ENCODE assay signal across 16 cellular contexts in the genomic region with DNA sequence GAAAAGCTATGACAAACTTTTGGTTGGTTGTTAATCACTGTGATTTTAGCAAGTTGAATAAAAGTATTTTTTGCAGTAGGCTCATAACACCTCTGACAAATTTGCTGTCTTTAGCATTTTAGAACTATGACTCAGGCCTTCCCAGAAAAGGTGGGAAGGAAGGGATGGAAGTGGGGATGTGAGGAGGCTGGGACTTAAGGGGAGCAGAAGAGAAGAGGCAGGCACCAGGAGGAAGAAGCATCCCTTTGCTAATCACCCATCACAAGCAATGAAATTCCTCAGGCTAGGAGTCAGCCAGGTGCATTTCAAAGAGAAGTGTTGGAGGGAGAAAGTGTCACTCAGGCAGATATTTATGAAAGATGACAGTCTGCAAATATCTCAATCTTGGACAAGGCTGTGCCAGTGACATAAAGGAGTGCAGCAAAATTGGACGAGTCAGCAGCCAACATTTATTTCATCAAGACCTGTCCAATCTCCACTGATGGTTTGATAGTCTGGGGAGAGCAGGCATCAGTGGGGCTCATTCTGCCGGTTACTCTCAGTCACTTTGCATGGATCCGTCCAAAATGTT.
A peak's percentile ranks its signal among the peaks of the same experiment; 100 is the strongest.
DNase-seq lines count a peak whose midpoint lies in the region; ATAC-seq and TF ChIP-seq lines count a peak whose summit lies in the region.
"Had no signal": no experiment of that assay in that cellular context is flagged by ENCODE, and none has a peak within 500 bp of the region (broad histone marks: within the 10 kb centered on the region; RNA-seq: fewer than 3 reads in every experiment).

No MANE protein-coding gene starts in this region.

- H4K20me1 ChIP-seq in GM23338 (replicated peaks; ENCODE audit: insufficient read depth), result no peaks in the 10 kb centered on the region
- H4K20me1 ChIP-seq: BLaER1 treated with 17β-estradiol and CSF1 and Interleukin-3, amounts not matched to agents 10 nM and 100 nM had no signal

- 0 out of 2 replicates have a peak, but pooled peaks cover 4% of the 10 kb centered on the region for H3K4me1 ChIP-seq in GM23338 (ENCODE audit: insufficient read depth)
- H3K4me1 ChIP-seq: BLaER1 treated with 17β-estradiol and CSF1 and Interleukin-3, amounts not matched to agents 10 nM and 100 nM had no signal

- H2AFZ ChIP-seq in GM23338, result no peak overlapping the region
- H2AFZ ChIP-seq: GM23248 had no signal

- peak; percentile 41 for DNase-seq in GM23338 (ENCODE audit: low spot score)
- DNase-seq in head of caudate nucleus, result peak in 29 of 42 donors; percentile 7 to 75 (median 29)
- DNase-seq in middle frontal gyrus (ENCODE audit: extremely low spot score, low spot score), result peak; percentile 24
- DNase-seq in putamen (ENCODE audit: low spot score), result peak; percentile 73
- DNase-seq in LoVo (ENCODE audit: low spot score), result no peak
- no peak for DNase-seq in NCI-H526 treated with DMSO at 0.1 percent for 48 hours (lab: John Stamatoyannopoulos, UW)
- no peak for DNase-seq in HuH-7 (ENCODE audit: low spot score)
- no peak for DNase-seq in GDM1 (lab: John Stamatoyannopoulos, UW)
- DNase-seq: ACHN; CD4-positive, CD25-positive, alpha-beta regulatory T cell; DMS53; GM23248; H7 had no signal

- H3K4me3 Mint-ChIP-seq in GM23338, result no peak overlapping the region
- H3K4me3 Mint-ChIP-seq: CD4-positive, CD25-positive, alpha-beta regulatory T cell; IgD-negative memory B cell had no signal

- H3K27ac ChIP-seq in GM23338 (ENCODE audit: low read depth), result no peak overlapping the region
- H3K27ac ChIP-seq: BLaER1 treated with 17β-estradiol and CSF1 and Interleukin-3, amounts not matched to agents 10 nM and 100 nM; GM23248 had no signal

- H3K27me3 ChIP-seq in GM23338 (ENCODE audit: insufficient read depth), result no peaks in the 10 kb centered on the region
- H3K27me3 ChIP-seq: BLaER1 treated with 17β-estradiol and CSF1 and Interleukin-3, amounts not matched to agents 10 nM and 100 nM had no signal

- H3K9me3 Mint-ChIP-seq in GM23338, result no peaks in the 10 kb centered on the region

- peak; percentile 60 for ATAC-seq in GM23338
- ATAC-seq: GM12878 had no signal

- no peak overlapping the region for H3K4me3 ChIP-seq in GM23338
- H3K4me3 ChIP-seq: BLaER1 treated with 17β-estradiol and CSF1 and Interleukin-3, amounts not matched to agents 10 nM and 100 nM; GM12878; GM23248 had no signal

- no peak for TF ChIP-seq CTCF in GM23338 (conservative IDR thresholded peaks at IDR 0.05; ENCODE audit: low read depth in 2 of 2)

- intact Hi-C loops in head of caudate nucleus (cut with DNase I), result no loop called here

- no peak overlapping the region for H3K4me2 ChIP-seq in GM23338
- H3K4me2 ChIP-seq: BLaER1 treated with 17β-estradiol and CSF1 and Interleukin-3, amounts not matched to agents 10 nM and 100 nM had no signal

- H3F3A ChIP-seq in GM23338 (replicated peaks; ENCODE audit: low read depth), result no peaks in the 10 kb centered on the region

- no peaks in the 10 kb centered on the region for H3K27me3 Mint-ChIP-seq in GM23338 (ENCODE audit: insufficient read depth, low read depth, poor library complexity)
- H3K27me3 Mint-ChIP-seq: CD4-positive, CD25-positive, alpha-beta regulatory T cell; IgD-negative memory B cell had no signal

- H3K27ac Mint-ChIP-seq in GM23338, result no peak overlapping the region
- H3K27ac Mint-ChIP-seq: CD4-positive, CD25-positive, alpha-beta regulatory T cell; IgD-negative memory B cell had no signal

- no peaks in the 10 kb centered on the region for H3K9me2 ChIP-seq in GM23338 (ENCODE audit: insufficient read depth)

- H3K36me3 ChIP-seq in GM23338 (ENCODE audit: insufficient read depth), result no peaks in the 10 kb centered on the region
- H3K36me3 ChIP-seq: BLaER1 treated with 17β-estradiol and CSF1 and Interleukin-3, amounts not matched to agents 10 nM and 100 nM had no signal

- H3K79me2 ChIP-seq in GM23338 (replicated peaks; ENCODE audit: insufficient read depth), result no peaks in the 10 kb centered on the region

- no peaks in the 10 kb centered on the region for H3K36me3 Mint-ChIP-seq in GM23338 (ENCODE audit: low read depth)
- H3K36me3 Mint-ChIP-seq: CD4-positive, CD25-positive, alpha-beta regulatory T cell; IgD-negative memory B cell had no signal

- peaks cover 8% of the 10 kb centered on the region; the same call in 1 of the 3 replicates for H3K4me1 Mint-ChIP-seq in GM23338
- H3K4me1 Mint-ChIP-seq: CD4-positive, CD25-positive, alpha-beta regulatory T cell; IgD-negative memory B cell had no signal

TF ChIP-seq in GM23338, 12 proteins besides CTCF, POLR2A, EP300 and RAD21 (continues in another document):
- TF ChIP-seq ZNF114 (CRISPR knock-in tag; IDR thresholded peaks at IDR 0.05), result no peak
- TF ChIP-seq EZH2phosphoT487 (IDR thresholded peaks at IDR 0.05; ENCODE audit: unreplicated experiment), result no peak
- TF ChIP-seq, protein P1, sequence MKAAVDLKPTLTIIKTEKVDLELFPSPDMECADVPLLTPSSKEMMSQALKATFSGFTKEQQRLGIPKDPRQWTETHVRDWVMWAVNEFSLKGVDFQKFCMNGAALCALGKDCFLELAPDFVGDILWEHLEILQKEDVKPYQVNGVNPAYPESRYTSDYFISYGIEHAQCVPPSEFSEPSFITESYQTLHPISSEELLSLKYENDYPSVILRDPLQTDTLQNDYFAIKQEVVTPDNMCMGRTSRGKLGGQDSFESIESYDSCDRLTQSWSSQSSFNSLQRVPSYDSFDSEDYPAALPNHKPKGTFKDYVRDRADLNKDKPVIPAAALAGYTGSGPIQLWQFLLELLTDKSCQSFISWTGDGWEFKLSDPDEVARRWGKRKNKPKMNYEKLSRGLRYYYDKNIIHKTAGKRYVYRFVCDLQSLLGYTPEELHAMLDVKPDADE (IDR thresholded peaks at IDR 0.05), result no peak
- TF ChIP-seq CREB1 (CRISPR knock-in tag; IDR thresholded peaks at IDR 0.05; ENCODE audit: low read depth), result no peak
- no peak for TF ChIP-seq EZH2 (IDR thresholded peaks at IDR 0.05; ENCODE audit: low read depth, unreplicated experiment)
- no peak for TF ChIP-seq POLR2AphosphoS5 (IDR thresholded peaks at IDR 0.05; ENCODE audit: low read depth)
- TF ChIP-seq ZNF331 (CRISPR knock-in tag; IDR thresholded peaks at IDR 0.05; ENCODE audit: low read depth), result no peak
- TF ChIP-seq JUNB (IDR thresholded peaks at IDR 0.05; ENCODE audit: unreplicated experiment), result no peak
- TF ChIP-seq, protein P2, sequence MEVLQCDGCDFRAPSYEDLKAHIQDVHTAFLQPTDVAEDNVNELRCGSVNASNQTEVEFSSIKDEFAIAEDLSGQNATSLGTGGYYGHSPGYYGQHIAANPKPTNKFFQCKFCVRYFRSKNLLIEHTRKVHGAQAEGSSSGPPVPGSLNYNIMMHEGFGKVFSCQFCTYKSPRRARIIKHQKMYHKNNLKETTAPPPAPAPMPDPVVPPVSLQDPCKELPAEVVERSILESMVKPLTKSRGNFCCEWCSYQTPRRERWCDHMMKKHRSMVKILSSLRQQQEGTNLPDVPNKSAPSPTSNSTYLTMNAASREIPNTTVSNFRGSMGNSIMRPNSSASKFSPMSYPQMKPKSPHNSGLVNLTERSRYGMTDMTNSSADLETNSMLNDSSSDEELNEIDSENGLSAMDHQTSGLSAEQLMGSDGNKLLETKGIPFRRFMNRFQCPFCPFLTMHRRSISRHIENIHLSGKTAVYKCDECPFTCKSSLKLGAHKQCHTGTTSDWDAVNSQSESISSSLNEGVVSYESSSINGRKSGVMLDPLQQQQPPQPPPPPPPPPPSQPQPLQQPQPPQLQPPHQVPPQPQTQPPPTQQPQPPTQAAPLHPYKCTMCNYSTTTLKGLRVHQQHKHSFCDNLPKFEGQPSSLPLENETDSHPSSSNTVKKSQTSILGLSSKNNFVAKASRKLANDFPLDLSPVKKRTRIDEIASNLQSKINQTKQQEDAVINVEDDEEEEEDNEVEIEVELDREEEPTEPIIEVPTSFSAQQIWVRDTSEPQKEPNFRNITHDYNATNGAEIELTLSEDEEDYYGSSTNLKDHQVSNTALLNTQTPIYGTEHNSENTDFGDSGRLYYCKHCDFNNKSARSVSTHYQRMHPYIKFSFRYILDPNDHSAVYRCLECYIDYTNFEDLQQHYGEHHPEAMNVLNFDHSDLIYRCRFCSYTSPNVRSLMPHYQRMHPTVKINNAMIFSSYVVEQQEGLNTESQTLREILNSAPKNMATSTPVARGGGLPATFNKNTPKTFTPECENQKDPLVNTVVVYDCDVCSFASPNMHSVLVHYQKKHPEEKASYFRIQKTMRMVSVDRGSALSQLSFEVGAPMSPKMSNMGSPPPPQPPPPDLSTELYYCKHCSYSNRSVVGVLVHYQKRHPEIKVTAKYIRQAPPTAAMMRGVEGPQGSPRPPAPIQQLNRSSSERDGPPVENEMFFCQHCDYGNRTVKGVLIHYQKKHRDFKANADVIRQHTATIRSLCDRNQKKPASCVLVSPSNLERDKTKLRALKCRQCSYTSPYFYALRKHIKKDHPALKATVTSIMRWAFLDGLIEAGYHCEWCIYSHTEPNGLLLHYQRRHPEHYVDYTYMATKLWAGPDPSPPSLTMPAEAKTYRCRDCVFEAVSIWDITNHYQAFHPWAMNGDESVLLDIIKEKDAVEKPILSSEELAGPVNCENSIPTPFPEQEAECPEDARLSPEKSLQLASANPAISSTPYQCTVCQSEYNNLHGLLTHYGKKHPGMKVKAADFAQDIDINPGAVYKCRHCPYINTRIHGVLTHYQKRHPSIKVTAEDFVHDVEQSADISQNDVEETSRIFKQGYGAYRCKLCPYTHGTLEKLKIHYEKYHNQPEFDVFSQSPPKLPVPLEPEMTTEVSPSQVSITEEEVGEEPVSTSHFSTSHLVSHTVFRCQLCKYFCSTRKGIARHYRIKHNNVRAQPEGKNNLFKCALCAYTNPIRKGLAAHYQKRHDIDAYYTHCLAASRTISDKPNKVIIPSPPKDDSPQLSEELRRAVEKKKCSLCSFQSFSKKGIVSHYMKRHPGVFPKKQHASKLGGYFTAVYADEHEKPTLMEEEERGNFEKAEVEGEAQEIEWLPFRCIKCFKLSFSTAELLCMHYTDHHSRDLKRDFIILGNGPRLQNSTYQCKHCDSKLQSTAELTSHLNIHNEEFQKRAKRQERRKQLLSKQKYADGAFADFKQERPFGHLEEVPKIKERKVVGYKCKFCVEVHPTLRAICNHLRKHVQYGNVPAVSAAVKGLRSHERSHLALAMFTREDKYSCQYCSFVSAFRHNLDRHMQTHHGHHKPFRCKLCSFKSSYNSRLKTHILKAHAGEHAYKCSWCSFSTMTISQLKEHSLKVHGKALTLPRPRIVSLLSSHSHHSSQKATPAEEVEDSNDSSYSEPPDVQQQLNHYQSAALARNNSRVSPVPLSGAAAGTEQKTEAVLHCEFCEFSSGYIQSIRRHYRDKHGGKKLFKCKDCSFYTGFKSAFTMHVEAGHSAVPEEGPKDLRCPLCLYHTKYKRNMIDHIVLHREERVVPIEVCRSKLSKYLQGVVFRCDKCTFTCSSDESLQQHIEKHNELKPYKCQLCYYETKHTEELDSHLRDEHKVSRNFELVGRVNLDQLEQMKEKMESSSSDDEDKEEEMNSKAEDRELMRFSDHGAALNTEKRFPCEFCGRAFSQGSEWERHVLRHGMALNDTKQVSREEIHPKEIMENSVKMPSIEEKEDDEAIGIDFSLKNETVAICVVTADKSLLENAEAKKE (CRISPR knock-in tag; IDR thresholded peaks at IDR 0.05), result no peak
- TF ChIP-seq STAT1 (IDR thresholded peaks at IDR 0.05; ENCODE audit: unreplicated experiment), result no peak

Comparison
In these comparisons a context has a peak if more than half of its experiments do, and no peak if none do; other contexts are left out.
1. DNase-seq: peak in GM23338 (single experiment), head of caudate nucleus (29 of 42), middle frontal gyrus (single experiment) and putamen (single experiment); none in LoVo (single experiment), NCI-H526 treated with DMSO at 0.1 percent for 48 hours (single experiment), HuH-7 (single experiment) and GDM1 (single experiment).